ENCODE assay signal across 8 cellular contexts in genomic region chr22:31637938-31638618, GRCh38. TPM values are rescaled to one million over a fixed set of nuclear protein-coding genes. Genes with fewer than 3 reads are reported as not detected.
DNase-seq lines count a peak whose midpoint lies in the region; ATAC-seq, FAIRE-seq and TF ChIP-seq lines count a peak whose summit lies in the region.

No MANE protein-coding gene starts in this region.

- H3K36me3 ChIP-seq in liver (ENCODE audit: control insufficient read depth in 4 of 4, insufficient read depth in 3 of 4, low read depth in 1 of 4, low read length in 3 of 4) = peaks cover 0 to 2% (median 0%) of the 10 kb centered on the region in 4 donors
- H3K36me3 ChIP-seq in HepG2 (replicated peaks in 1 of 2; ENCODE audit: control insufficient read depth in 1 of 2, insufficient read depth in 2 of 2, low read length in 2 of 2) = peaks cover under 1 to 24% of the 10 kb centered on the region in 2 experiments; a peak in 3 of 5 replicates
- peaks cover 0 to 4% (median 0%) of the 10 kb centered on the region in 3 experiments for H3K36me3 ChIP-seq in naive thymus-derived CD4-positive, alpha-beta T cell (ENCODE audit: control insufficient read depth in 2 of 3, insufficient read depth in 3 of 3, low read length in 3 of 3)
- no peaks in the 10 kb centered on the region for H3K36me3 ChIP-seq in uterus

- H3K79me2 ChIP-seq in HepG2 (ENCODE audit: insufficient read depth, low read length) = peaks cover 30% of the 10 kb centered on the region

- TF ChIP-seq CTCF in liver (IDR thresholded peaks at IDR 0.05; ENCODE audit: low read depth, low read length, missing input control) (no peak), HepG2 (CRISPR knock-in tag; IDR thresholded peaks at IDR 0.05) (no peak), uterus (IDR thresholded peaks at IDR 0.05) (no peak)

- H3K4me2 ChIP-seq in HepG2 (ENCODE audit: low read depth, low read length) = no peak overlapping the region

- no peak for TF ChIP-seq RAD21 in liver (IDR thresholded peaks at IDR 0.05)
- TF ChIP-seq RAD21 in HepG2 (CRISPR knock-in tag; IDR thresholded peaks at IDR 0.05) = no peak

- no peaks in the 10 kb centered on the region for H3K27me3 ChIP-seq in liver (ENCODE audit: control insufficient read depth in 4 of 4, insufficient read depth in 4 of 4, low read length in 3 of 4)
- no peaks in the 10 kb centered on the region for H3K27me3 ChIP-seq in HepG2 (ENCODE audit: control insufficient read depth in 1 of 2, insufficient read depth in 2 of 2, low read length in 2 of 2)
- no peaks in the 10 kb centered on the region for H3K27me3 ChIP-seq in naive thymus-derived CD4-positive, alpha-beta T cell (ENCODE audit: control insufficient read depth in 2 of 2, insufficient read depth in 2 of 2, low read length in 2 of 2)
- H3K27me3 ChIP-seq in uterus = no peaks in the 10 kb centered on the region

- no peak overlapping the region for H2AFZ ChIP-seq in HepG2 (ENCODE audit: low read length)

- H3K9me3 Mint-ChIP-seq in central memory CD8-positive, alpha-beta T cell = no peaks in the 10 kb centered on the region
- H3K9me3 Mint-ChIP-seq in naive thymus-derived CD4-positive, alpha-beta T cell = no peaks in the 10 kb centered on the region

- H3K27me3 Mint-ChIP-seq in central memory CD8-positive, alpha-beta T cell = no peaks in the 10 kb centered on the region
- H3K27me3 Mint-ChIP-seq in naive thymus-derived CD4-positive, alpha-beta T cell = no peaks in the 10 kb centered on the region

- FAIRE-seq in HepG2 (lab: Jason Lieb, UNC) (no peak), H54 (lab: Jason Lieb, UNC) (no peak)

- WGBS in liver = 75% methylated on average over 15 of the region's 15 CpGs
- WGBS in HepG2 (ENCODE audit: low lambda C conversion rate) = 95% methylated on average over 10 of the region's 15 CpGs

- H3K27ac Mint-ChIP-seq in central memory CD8-positive, alpha-beta T cell (ENCODE audit: low read depth) = peak overlapping the region; percentile 77
- H3K27ac Mint-ChIP-seq in naive thymus-derived CD4-positive, alpha-beta T cell = peak overlapping the region; percentile 38 to 89 (median 78)

- H3K9me3 ChIP-seq in liver (ENCODE audit: control insufficient read depth in 4 of 4, low read length in 3 of 4) (no peaks in the 10 kb centered on the region), HepG2 (ENCODE audit: low read length) (no peaks in the 10 kb centered on the region), uterus (no peaks in the 10 kb centered on the region)
- no peaks in the 10 kb centered on the region for H3K9me3 ChIP-seq in naive thymus-derived CD4-positive, alpha-beta T cell (ENCODE audit: control insufficient read depth in 2 of 3, low read length in 3 of 3)

- no peak overlapping the region for H3K4me3 Mint-ChIP-seq in central memory CD8-positive, alpha-beta T cell
- peak overlapping the region in 5 of 10 donors; percentile 13 to 71 (median 58) for H3K4me3 Mint-ChIP-seq in naive thymus-derived CD4-positive, alpha-beta T cell

- H4K20me1 ChIP-seq in HepG2 (ENCODE audit: insufficient read depth, low read length) = peaks cover 10% of the 10 kb centered on the region; the same call in 1 of the 2 replicates

- POLR2A ChIA-PET in HepG2 (lab: Yijun Ruan, JAX) = interaction anchor here (0.7 to 1.8 kb wide), 2 partner anchors 9 to 24 kb away, joined by 3 to 4 read pairs; partner anchors contain the start of gene PISD
- POLR2A ChIA-PET in naive thymus-derived CD4-positive, alpha-beta T cell (lab: Charles Lee) = interaction anchor here (0.6 kb wide), 1 partner anchor 21 kb away, joined by 3 read pairs; no protein-coding TSS in a partner anchor

- H3K4me3 ChIP-seq in liver (ENCODE audit: low read depth in 1 of 3, low read length in 3 of 3) (peak overlapping the region in 1 of 3 donors; percentile 0), HepG2 (replicated peaks in 1 of 3; ENCODE audit: insufficient read depth in 1 of 3, low read depth in 2 of 3, low read length in 3 of 3) (no peak overlapping the region), uterus (no peak overlapping the region)
- no peak overlapping the region for H3K4me3 ChIP-seq in naive thymus-derived CD4-positive, alpha-beta T cell (ENCODE audit: low read length)

- intact Hi-C loops in HepG2 (cut with micrococcal nuclease; ENCODE audit: unreplicated experiment) = no loop called here
- intact Hi-C loops in naive thymus-derived CD4-positive, alpha-beta T cell (cut with micrococcal nuclease) = loop anchor here in 1 of 2 donors (10.0 kb wide), 1 partner anchor 533 kb away; the partner anchor contains the start of gene SELENOM
- intact Hi-C loops in uterus (cut with DNase I; ENCODE audit: low total_unique reads) = no loop called here

- peaks cover 20% of the 10 kb centered on the region for H3K36me3 Mint-ChIP-seq in central memory CD8-positive, alpha-beta T cell (ENCODE audit: insufficient read depth)
- H3K36me3 Mint-ChIP-seq in naive thymus-derived CD4-positive, alpha-beta T cell = peaks cover 0 to 10% (median 4%) of the 10 kb centered on the region in 5 donors

- TF ChIP-seq POLR2A in HepG2 (IDR thresholded peaks at IDR 0.05; ENCODE audit: insufficient read depth in 1 of 2, low read depth in 2 of 2, low read length in 2 of 2) (no peak), H54 (IDR thresholded peaks at IDR 0.05; ENCODE audit: low read depth, low read length) (no peak), uterus (IDR thresholded peaks at IDR 0.05) (no peak)

- TF ChIP-seq EP300 in HepG2 (IDR thresholded peaks at IDR 0.05; ENCODE audit: low read depth in 2 of 2, low read length in 2 of 2) (no peak), HepG2 (CRISPR knock-in tag; IDR thresholded peaks at IDR 0.05; ENCODE audit: borderline replicate concordance) (no peak)

- H3K4me1 Mint-ChIP-seq in central memory CD8-positive, alpha-beta T cell = peaks cover 22% of the 10 kb centered on the region
- peaks cover 30 to 50% (median 37%) of the 10 kb centered on the region in 7 donors for H3K4me1 Mint-ChIP-seq in naive thymus-derived CD4-positive, alpha-beta T cell

- H3K27ac ChIP-seq in liver (ENCODE audit: low read depth in 1 of 2, low read length in 2 of 2) (peak overlapping the region; percentile 66 to 83), HepG2 (ENCODE audit: extremely low read length, insufficient read depth, low read length) (no peak overlapping the region), uterus (peak overlapping the region in 1 of 2 donors; percentile 17)
- H3K27ac ChIP-seq in naive thymus-derived CD4-positive, alpha-beta T cell (ENCODE audit: low read depth, low read length) = peak overlapping the region; percentile 51

- no peak for DNase-seq in HepG2 (ENCODE audit: low spot score)
- peak; percentile 47 for DNase-seq in M059J (ENCODE audit: low read depth)
- DNase-seq in central memory CD8-positive, alpha-beta T cell (ENCODE audit: low spot score in 2 of 2) = no peak
- no peak for DNase-seq in naive thymus-derived CD4-positive, alpha-beta T cell
- no peak for DNase-seq in H54 (ENCODE audit: insufficient read length, low spot score)
- no peak for DNase-seq in uterus
- no peak for DNase-seq in COLO829 (ENCODE audit: low spot score)

- BruUV-seq in HepG2 (replicated peaks; lab: Mats Ljungman, UMichigan) = no TSS peak

- no peak for ATAC-seq in HepG2
- ATAC-seq in central memory CD8-positive, alpha-beta T cell (replicated peaks; ENCODE audit: extremely low read depth, poor library complexity, severe bottlenecking) = no peak
- peak; percentile 77 for ATAC-seq in naive thymus-derived CD4-positive, alpha-beta T cell

- CTCF ChIA-PET in HepG2 (lab: Yijun Ruan, JAX; ENCODE audit: low intra/inter-chr PET ratio, low total read pairs) = no interaction called here
- CTCF ChIA-PET in naive thymus-derived CD4-positive, alpha-beta T cell (lab: Charles Lee) = interaction anchor here (0.8 kb wide), 1 partner anchor 81 kb away, joined by 3 read pairs; no protein-coding TSS in a partner anchor

- peak overlapping the region in 1 of 2 donors; percentile 40 for H3K9ac ChIP-seq in liver (ENCODE audit: low read depth in 1 of 2, low read length in 2 of 2)
- H3K9ac ChIP-seq in HepG2 (ENCODE audit: insufficient read depth, low read depth, low read length) = no peak overlapping the region

- H3K4me1 ChIP-seq in liver (ENCODE audit: control insufficient read depth in 4 of 4, insufficient read depth in 4 of 4, low read length in 3 of 4) (peaks cover 4 to 22% (median 8%) of the 10 kb centered on the region in 4 donors), HepG2 (ENCODE audit: insufficient read depth, low read length) (peaks cover 22% of the 10 kb centered on the region), uterus (no peaks in the 10 kb centered on the region)
- peaks cover 7 to 16% of the 10 kb centered on the region in 2 donors for H3K4me1 ChIP-seq in naive thymus-derived CD4-positive, alpha-beta T cell (ENCODE audit: control insufficient read depth in 2 of 2, insufficient read depth in 2 of 2, low read length in 2 of 2)

- in situ Hi-C loops in HepG2 (cut with HindIII; ENCODE audit: extremely low pct_ligation_motif_present, low pct_unique_long_range_greater_than_20kb) = no loop called here

RNA-seq across cellular contexts. Expression of gene PISD, which starts 23.9 kb away (rescaled TPM):
- total RNA-seq in liver (10 to 100 TPM; 24.3 to 28.3 TPM), HepG2 (2016; rRNA removed; fragmentation: Illumina TruSeq; extraction: Trizol) (30.0 and 47.7 TPM in 2 replicates), uterus (100 to 1,000 TPM in 1 of 4 donors, 10 to 100 TPM in 3; 21.8 to 205 (median 42.2) TPM)
- polyA plus RNA-seq in liver (10 to 100 TPM; 14.7 to 16.5 TPM), HepG2 (2011; rRNA removed) (30.1 and 38.6 TPM in 2 replicates)
- 8.9 and 9.7 TPM in 2 replicates for total RNA-seq in HepG2 (2016; cell fraction: cytosol; rRNA removed; fragmentation: Illumina TruSeq; extraction: Trizol; ENCODE audit: low read depth)
- 26.3 and 48.8 TPM in 2 replicates for total RNA-seq in HepG2 (2016; cell fraction: insoluble cytoplasmic fraction; rRNA removed; fragmentation: Illumina TruSeq; extraction: Trizol)
- 21.3 and 21.7 TPM in 2 replicates for total RNA-seq in HepG2 (2016; cell fraction: membrane; rRNA removed; fragmentation: Illumina TruSeq; extraction: Trizol)
- 39.3 and 43.4 TPM in 2 replicates for total RNA-seq in HepG2 (2016; cell fraction: nucleus; rRNA removed; fragmentation: Illumina TruSeq; extraction: Trizol)
- 27.5 and 28.8 TPM in 2 replicates for polyA plus RNA-seq in HepG2 (2011; cell fraction: cytosol; rRNA removed)
- 96.1 and 99.7 TPM in 2 replicates for polyA plus RNA-seq in HepG2 (2011; cell fraction: nucleus; rRNA removed)
- polyA plus RNA-seq in HepG2 (2012) = 21.9 and 29.8 TPM in 2 replicates
- 7.1 and 8.1 TPM in 2 replicates for polyA plus RNA-seq in HepG2 (2016; cell fraction: cytosol; fragmentation: Illumina TruSeq; extraction: Trizol; ENCODE audit: low read depth)
- polyA plus RNA-seq in HepG2 (2016; cell fraction: insoluble cytoplasmic fraction; fragmentation: Illumina TruSeq; extraction: Trizol; ENCODE audit: low read depth) = 25.8 and 29.7 TPM in 2 replicates
- 14.7 and 16.1 TPM in 2 replicates for polyA plus RNA-seq in HepG2 (2016; cell fraction: membrane; fragmentation: Illumina TruSeq; extraction: Trizol; ENCODE audit: low read depth)
- polyA plus RNA-seq in HepG2 (2016; cell fraction: nucleus; fragmentation: Illumina TruSeq; extraction: Trizol; ENCODE audit: insufficient read depth, low read depth) = 78.0 and 82.4 TPM in 2 replicates
- polyA minus RNA-seq in HepG2 (2011; rRNA and poly(A)+ RNA removed; ENCODE audit: low replicate concordance) = 24.4 and 42.4 TPM in 2 replicates
- polyA minus RNA-seq in HepG2 (2011; cell fraction: cytosol; rRNA and poly(A)+ RNA removed) = 13.1 and 16.7 TPM in 2 replicates
- 18.4 and 22.0 TPM in 2 replicates for polyA minus RNA-seq in HepG2 (2011; cell fraction: nucleus; rRNA and poly(A)+ RNA removed)
- total RNA-seq in M059J (2014; rRNA removed; shearing (Covaris generic)) = 20.1 and 21.7 TPM in 2 replicates
- 10 to 100 TPM; 29.7 to 47.8 (median 35.5) TPM for total RNA-seq in naive thymus-derived CD4-positive, alpha-beta T cell
- 10 to 100 TPM; 15.3 to 18.8 TPM for polyA plus RNA-seq in naive thymus-derived CD4-positive, alpha-beta T cell
